8 cellular contexts compared by ENCODE assay signal in the genomic region with DNA sequence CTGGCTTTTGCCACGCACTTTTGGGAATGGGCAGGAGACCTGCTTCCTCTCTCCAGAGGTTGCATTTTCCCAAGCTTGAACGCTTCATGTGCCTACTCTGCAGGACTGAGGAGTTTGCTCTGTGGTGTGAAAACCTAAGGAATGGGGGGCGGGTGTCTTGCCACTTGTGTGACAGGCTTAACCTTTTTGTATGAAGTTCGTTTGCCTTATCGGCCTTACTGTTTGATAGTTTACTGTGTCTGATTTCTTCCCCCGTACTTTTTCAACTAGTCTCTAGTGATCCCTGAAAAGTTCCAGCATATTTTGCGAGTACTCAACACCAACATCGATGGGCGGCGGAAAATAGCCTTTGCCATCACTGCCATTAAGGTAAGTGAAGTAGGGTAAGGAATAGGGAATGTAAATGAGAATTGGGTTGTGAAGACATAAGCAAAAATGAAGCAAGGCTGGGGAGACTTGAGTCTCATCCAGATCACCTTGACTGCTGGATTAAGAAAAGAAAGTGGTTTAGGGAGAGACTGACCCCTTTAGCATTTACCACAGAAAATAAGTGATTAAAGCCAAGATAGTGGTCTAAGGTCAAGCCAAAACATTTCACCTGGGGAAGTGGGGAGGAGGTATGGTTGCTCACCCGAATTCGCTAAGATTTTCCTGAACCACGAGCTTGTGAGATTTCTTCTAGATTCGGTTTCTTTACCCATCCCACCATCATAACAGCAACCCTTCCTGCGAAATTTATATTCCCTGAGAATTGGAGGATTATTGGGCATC. TPM values are rescaled to one million over a fixed set of nuclear protein-coding genes. Genes with fewer than 3 reads are reported as not detected.
DNase-seq lines count a peak whose midpoint lies in the region; ATAC-seq, FAIRE-seq and TF ChIP-seq lines count a peak whose summit lies in the region.

No MANE protein-coding gene starts in this region.

- H3K9ac ChIP-seq in ES-I3 (ENCODE audit: low read depth, low read length) (peak overlapping the region; percentile 99), SK-N-SH (peak overlapping the region; percentile 95), fibroblast of lung (ENCODE audit: insufficient read depth, low read length) (peak overlapping the region; percentile 78)

- H2AFZ ChIP-seq in SK-N-SH (ENCODE audit: low read depth) (no peak overlapping the region), fibroblast of lung (ENCODE audit: low read length) (no peak overlapping the region)

- H3K79me2 ChIP-seq in SK-N-SH (ENCODE audit: insufficient read depth), result peaks cover 64% of the 10 kb centered on the region
- peaks cover 51% of the 10 kb centered on the region for H3K79me2 ChIP-seq in fibroblast of lung (ENCODE audit: control insufficient read depth, insufficient read depth, low read length)

- H3K27me3 ChIP-seq in SK-N-SH (ENCODE audit: insufficient read depth) (no peaks in the 10 kb centered on the region), fibroblast of lung (ENCODE audit: control insufficient read depth, insufficient read depth, low read length) (no peaks in the 10 kb centered on the region), psoas muscle (ENCODE audit: insufficient read depth in 3 of 3, low read length in 2 of 3) (no peaks in the 10 kb centered on the region)

- ATAC-seq in psoas muscle (no peak), HG02884 (IDR thresholded peaks at IDR 0.05; ENCODE audit: unreplicated experiment) (no peak)

- no peaks in the 10 kb centered on the region for H3K9me2 ChIP-seq in SK-N-SH

- 2% methylated on average over 14 of the region's 15 CpGs for WGBS in SK-N-SH (ENCODE audit: low lambda C conversion rate)
- WGBS in psoas muscle, 3 donors, result 13 to 16% (median 15%) methylated on average over 15 of the region's 15 CpGs

- H3K4me1 ChIP-seq in ES-I3 (ENCODE audit: insufficient read depth, low read length) (peaks cover 12% of the 10 kb centered on the region; the same call in 1 of the 2 replicates), SK-N-SH (ENCODE audit: control insufficient read depth in 1 of 2, insufficient read depth in 2 of 2, low read depth in 1 of 2, low read length in 1 of 2) (peaks cover 34 to 39% of the 10 kb centered on the region in 2 experiments; a peak in 3 of 4 replicates), fibroblast of lung (ENCODE audit: control insufficient read depth, extremely low read depth, insufficient read depth, low read length) (peaks cover 19% of the 10 kb centered on the region), psoas muscle (peaks cover 50% of the 10 kb centered on the region)

- no peak for TF ChIP-seq RAD21 in SK-N-SH (IDR thresholded peaks at IDR 0.05; ENCODE audit: low read length)

- H3F3A ChIP-seq in SK-N-SH (replicated peaks; ENCODE audit: insufficient read depth), result peaks cover 51% of the 10 kb centered on the region

- peaks cover 43% of the 10 kb centered on the region for H4K20me1 ChIP-seq in SK-N-SH (ENCODE audit: insufficient read depth)
- no peaks in the 10 kb centered on the region for H4K20me1 ChIP-seq in fibroblast of lung (ENCODE audit: control insufficient read depth, extremely low read depth, insufficient read depth, low read length)

- H3K4me3 ChIP-seq in SK-N-SH (ENCODE audit: low read depth in 2 of 2, low read length in 1 of 2) (peak overlapping the region; percentile 76 to 91), fibroblast of lung (replicated peaks in 1 of 4; ENCODE audit: control extremely low read depth in 1 of 4, insufficient read depth in 1 of 4, low read depth in 3 of 4, low read length in 4 of 4) (peak overlapping the region; percentile 75 to 97 (median 92)), psoas muscle (peak overlapping the region; percentile 81)

- H3K36me3 ChIP-seq in ES-I3 (ENCODE audit: insufficient read depth, low read length) (peaks cover 36% of the 10 kb centered on the region), SK-N-SH (replicated peaks in 1 of 2; ENCODE audit: control insufficient read depth in 1 of 2, insufficient read depth in 2 of 2, low read length in 1 of 2) (peaks cover 59 to 62% of the 10 kb centered on the region in 2 experiments), fibroblast of lung (ENCODE audit: control insufficient read depth, insufficient read depth, low read length) (peaks cover 19% of the 10 kb centered on the region), psoas muscle (ENCODE audit: insufficient read depth in 1 of 2, low read depth in 1 of 2) (peaks cover 6 to 62% of the 10 kb centered on the region in 2 donors)

- CTCF ChIA-PET in SK-N-SH (lab: Yijun Ruan, JAX), result interaction anchor here (1.6 to 3.5 kb wide), 4 partner anchors 9 to 45 kb away, joined by 3 to 18 read pairs (median 8); a partner anchor contains a TSS

- peak overlapping the region; percentile 94 for H3K4me2 ChIP-seq in SK-N-SH
- peak overlapping the region; percentile 100 for H3K4me2 ChIP-seq in fibroblast of lung (ENCODE audit: extremely low read depth, insufficient read depth, low read length)

- no peak for TF ChIP-seq EP300 in SK-N-SH (IDR thresholded peaks at IDR 0.05; ENCODE audit: borderline replicate concordance in 1 of 2, low read depth in 1 of 2, low read length in 1 of 2)

- H3K9me3 ChIP-seq in ES-I3 (ENCODE audit: control insufficient read depth, insufficient read depth, low read length) (no peaks in the 10 kb centered on the region), SK-N-SH (no peaks in the 10 kb centered on the region), fibroblast of lung (ENCODE audit: control insufficient read depth, insufficient read depth, low read depth, low read length) (no peaks in the 10 kb centered on the region), psoas muscle (no peaks in the 10 kb centered on the region)

- peak overlapping the region; percentile 88 to 99 for H3K27ac ChIP-seq in SK-N-SH (ENCODE audit: low read depth in 2 of 2, low read length in 1 of 2)
- peak overlapping the region; percentile 95 for H3K27ac ChIP-seq in fibroblast of lung (ENCODE audit: insufficient read depth, low read length)
- peak overlapping the region; percentile 97 for H3K27ac ChIP-seq in psoas muscle

- no peak for FAIRE-seq in GM19239 (lab: Jason Lieb, UNC)

- POLR2A ChIA-PET in SK-N-SH (lab: Yijun Ruan, JAX), result interaction anchor here (0.9 to 2.2 kb wide), 15 partner anchors 8 to 301 kb away, joined by 3 to 19 read pairs (median 4); a partner anchor contains a TSS

- TF ChIP-seq CTCF in SK-N-SH (IDR thresholded peaks at IDR 0.05) (no peak), fibroblast of lung (conservative IDR thresholded peaks at IDR 0.05 in 1 of 2, IDR thresholded peaks at IDR 0.05 in 1 of 2; ENCODE audit: low read depth in 1 of 2, low read length in 2 of 2) (no peak), psoas muscle (IDR thresholded peaks at IDR 0.05) (no peak)

- intact Hi-C loops in psoas muscle (cut with DNase I), result loop anchor here in 1 of 2 donors (2.0 to 10.0 kb wide), 2 partner anchors 16 to 132 kb away; a partner anchor contains a TSS

- DNase-seq in SK-N-SH, result no peak
- DNase-seq in fibroblast of lung (ENCODE audit: low read depth in 2 of 2), result no peak
- no peak for DNase-seq in psoas muscle
- DNase-seq in GM19239 (ENCODE audit: insufficient read length, low spot score), result no peak
- DNase-seq in NCI-H1417 (lab: John Stamatoyannopoulos, UW), result no peak
- no peak for DNase-seq in SW480 (ENCODE audit: low spot score)

TF ChIP-seq in SK-N-SH, 30 proteins besides CTCF, POLR2A, EP300 and RAD21 (continues in another document):
- TF ChIP-seq SIN3A (IDR thresholded peaks at IDR 0.05; ENCODE audit: borderline replicate concordance, low read depth, low read length), result 0 out of 2 replicates have a peak, but pooled peaks have one; percentile 3

RNA-seq across cellular contexts. Expression of a gene that starts 0.7 kb away (rescaled TPM):
- 12,112 and 13,423 TPM in 2 replicates for polyA plus RNA-seq in SK-N-SH (2012; rRNA removed)
- polyA plus RNA-seq in SK-N-SH (2012; cell fraction: cytosol; rRNA removed), result 12,756 and 13,510 TPM in 2 replicates
- polyA plus RNA-seq in SK-N-SH (2012; cell fraction: nucleus; rRNA removed), result 3,736 and 4,039 TPM in 2 replicates
- total RNA-seq in fibroblast of lung, result 4,034 and 6,125 TPM in 2 replicates
- 4,559 and 4,995 TPM in 2 replicates for polyA plus RNA-seq in fibroblast of lung
- 4,991 and 5,271 TPM in 2 replicates for polyA plus RNA-seq in fibroblast of lung (2012)
- polyA minus RNA-seq in fibroblast of lung (ENCODE audit: low replicate concordance), result 1,497 and 1,729 TPM in 2 replicates
- total RNA-seq in psoas muscle, result 1,000 to 10,000 TPM; 1,108 to 1,410 (median 1,267) TPM
- 1,000 to 10,000 TPM; 1,958 to 4,446 (median 3,068) TPM for polyA plus RNA-seq in psoas muscle

RNA-seq across cellular contexts. Expression of a gene that starts 0.9 kb away (rescaled TPM):
- polyA plus RNA-seq in SK-N-SH (2012; rRNA removed) (74.0 and 90.7 TPM in 2 replicates), fibroblast of lung (53.2 and 75.6 TPM in 2 replicates), psoas muscle (10 to 100 TPM; 29.3 to 31.6 (median 30.2) TPM)
- 23.9 and 31.7 TPM in 2 replicates for polyA plus RNA-seq in SK-N-SH (2012; cell fraction: cytosol; rRNA removed)
- 206 and 352 TPM in 2 replicates for polyA plus RNA-seq in SK-N-SH (2012; cell fraction: nucleus; rRNA removed)
- total RNA-seq in fibroblast of lung (33.4 and 44.9 TPM in 2 replicates), psoas muscle (10 to 100 TPM; 35.7 to 52.5 (median 46.8) TPM)
- 25.8 and 35.2 TPM in 2 replicates for polyA plus RNA-seq in fibroblast of lung (2012)
- polyA minus RNA-seq in fibroblast of lung (ENCODE audit: low replicate concordance), result 85.4 and 86.0 TPM in 2 replicates

RNA-seq across cellular contexts. Expression of a gene that starts 4.4 kb away (rescaled TPM):
- 0.55 and 0.56 TPM in 2 replicates for polyA plus RNA-seq in SK-N-SH (2012; rRNA removed)
- 0.27 and 0.42 TPM in 2 replicates for polyA plus RNA-seq in SK-N-SH (2012; cell fraction: cytosol; rRNA removed)
- polyA plus RNA-seq in SK-N-SH (2012; cell fraction: nucleus; rRNA removed), result 0.38 TPM in 2 replicates
- total RNA-seq in fibroblast of lung, result 5.1 and 11.1 TPM in 2 replicates
- polyA plus RNA-seq in fibroblast of lung, result 1.6 and 2.3 TPM in 2 replicates
- 3.0 and 4.0 TPM in 2 replicates for polyA plus RNA-seq in fibroblast of lung (2012)
- 6.1 and 8.2 TPM in 2 replicates for polyA minus RNA-seq in fibroblast of lung (ENCODE audit: low replicate concordance)
- total RNA-seq in psoas muscle, result 1 to 10 TPM; 1.3 to 3.6 (median 1.7) TPM
- 1 to 10 TPM; 1.7 to 3.0 (median 1.8) TPM for polyA plus RNA-seq in psoas muscle

RNA-seq across cellular contexts. Expression of a gene that starts 16.5 kb away (rescaled TPM):
- polyA plus RNA-seq in SK-N-SH (2012; rRNA removed), result 153 and 172 TPM in 2 replicates
- 76.0 and 91.7 TPM in 2 replicates for polyA plus RNA-seq in SK-N-SH (2012; cell fraction: cytosol; rRNA removed)
- polyA plus RNA-seq in SK-N-SH (2012; cell fraction: nucleus; rRNA removed), result 421 and 466 TPM in 2 replicates
- total RNA-seq in fibroblast of lung, result 55.2 and 67.3 TPM in 2 replicates
- polyA plus RNA-seq in fibroblast of lung, result 31.1 and 45.0 TPM in 2 replicates
- polyA plus RNA-seq in fibroblast of lung (2012), result 42.9 and 62.3 TPM in 2 replicates
- polyA minus RNA-seq in fibroblast of lung (ENCODE audit: low replicate concordance), result 37.5 and 130 TPM in 2 replicates
- 10 to 100 TPM; 22.4 to 46.0 (median 34.7) TPM for total RNA-seq in psoas muscle
- 10 to 100 TPM; 33.3 to 65.0 (median 44.4) TPM for polyA plus RNA-seq in psoas muscle

RNA-seq across cellular contexts. Expression of a gene that starts 16.9 kb away (rescaled TPM):
- polyA plus RNA-seq in SK-N-SH (2012; rRNA removed) (182 and 213 TPM in 2 replicates), fibroblast of lung (46.7 and 50.5 TPM in 2 replicates), psoas muscle (100 to 1,000 TPM; 223 to 296 (median 248) TPM)
- 233 and 285 TPM in 2 replicates for polyA plus RNA-seq in SK-N-SH (2012; cell fraction: cytosol; rRNA removed)
- polyA plus RNA-seq in SK-N-SH (2012; cell fraction: nucleus; rRNA removed), result 113 and 143 TPM in 2 replicates
- total RNA-seq in fibroblast of lung (39.8 and 43.1 TPM in 2 replicates), psoas muscle (10 to 100 TPM; 57.2 to 87.6 (median 75.7) TPM)
- 88.3 and 89.0 TPM in 2 replicates for polyA plus RNA-seq in fibroblast of lung (2012)
- 0.71 and 5.1 TPM in 2 replicates for polyA minus RNA-seq in fibroblast of lung (ENCODE audit: low replicate concordance)
